Comparison of ENCODE assay signal across 21 cellular contexts in the genomic region with DNA sequence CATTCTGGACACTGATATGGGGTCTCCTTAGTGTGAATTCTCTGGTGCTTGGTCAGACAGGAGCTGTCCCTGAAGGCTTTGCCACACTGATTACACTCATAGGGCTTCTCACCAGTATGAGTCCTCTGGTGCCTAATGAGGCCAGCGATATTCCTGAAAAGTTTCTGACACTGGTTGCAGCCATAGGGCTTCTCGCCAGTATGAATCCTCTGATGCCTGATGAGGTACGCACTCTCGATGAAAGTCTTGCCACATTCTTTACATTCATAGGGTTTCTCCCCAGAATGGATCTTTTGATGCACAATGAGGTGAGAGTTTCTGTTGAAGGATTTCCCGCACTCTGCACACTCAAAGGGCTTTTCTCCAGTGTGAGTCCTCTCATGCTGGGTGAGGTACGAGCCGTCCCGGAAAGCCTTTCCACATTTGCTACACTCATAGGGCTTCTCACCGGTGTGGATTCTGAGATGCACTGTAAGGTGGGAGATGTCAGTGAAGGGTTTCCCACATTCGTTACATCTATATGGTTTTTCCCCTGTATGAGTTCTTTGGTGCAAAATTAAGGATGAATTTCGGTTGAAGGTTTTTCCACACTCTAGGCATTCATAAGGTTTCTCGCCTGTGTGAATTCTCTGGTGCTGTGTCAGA. TPM values are rescaled to one million over a fixed set of nuclear protein-coding genes. Genes with fewer than 3 reads are reported as not detected.
DNase-seq lines count a peak whose midpoint lies in the region; ATAC-seq and TF ChIP-seq lines count a peak whose summit lies in the region.
"Had no signal": no experiment of that assay in that cellular context is flagged by ENCODE, and none has a peak within 500 bp of the region (broad histone marks: within the 10 kb centered on the region; RNA-seq: fewer than 3 reads in every experiment).

No MANE protein-coding gene starts in this region.

- H3K9me3 ChIP-seq in OCI-LY7 (ENCODE audit: low read length) (peaks cover 23% of the 10 kb centered on the region), smooth muscle cell (replicated peaks; ENCODE audit: low read depth) (peaks cover 70% of the 10 kb centered on the region)

- WGBS in smooth muscle cell (ENCODE audit: low lambda C conversion rate) = 99% methylated on average over 12 of the region's 12 CpGs

- TF ChIP-seq CTCF in OCI-LY7 (conservative IDR thresholded peaks at IDR 0.05; ENCODE audit: low read length) = no peak
- TF ChIP-seq CTCF in smooth muscle cell (IDR thresholded peaks at IDR 0.05; ENCODE audit: borderline replicate concordance, insufficient read depth, poor library complexity, severe bottlenecking) = no peak

- no peak for TF ChIP-seq POLR2A in erythroblast (IDR thresholded peaks at IDR 0.05; ENCODE audit: low read length)

- peak; percentile 34 for DNase-seq in DMS 273 (lab: John Stamatoyannopoulos, UW; ENCODE audit: unreplicated experiment)
- no peak for DNase-seq in DMS 273 treated with DMSO at 0.1 percent for 48 hours (lab: John Stamatoyannopoulos, UW)
- no peak for DNase-seq in OCI-LY7 (ENCODE audit: low spot score)
- peak; percentile 13 to 30 for DNase-seq in erythroblast (lab: John Stamatoyannopoulos, UW)
- DNase-seq in smooth muscle cell (lab: John Stamatoyannopoulos, UW; ENCODE audit: unreplicated experiment) = no peak
- DNase-seq in effector memory CD8-positive, alpha-beta T cell = no peak
- no peak for DNase-seq in SKM-1 (lab: John Stamatoyannopoulos, UW; ENCODE audit: unreplicated experiment)
- DNase-seq in kidney glomerular epithelial cell (lab: John Stamatoyannopoulos, UW) = no peak
- DNase-seq: activated CD4-positive, alpha-beta T cell treated with anti-CD3 and anti-CD28 coated beads for 36 hours; activated effector memory CD4-positive, alpha-beta T cell treated with Interleukin-2 at 50 U/mL for 16 hours; cerebellar nuclear complex; foreskin fibroblast; natural killer cell; NCI-H2029; NCI-H510A treated with DMSO at 0.1 percent for 48 hours; posterior cingulate gyrus had no signal

- no peak overlapping the region for H2AFZ ChIP-seq in OCI-LY7 (ENCODE audit: low read length)
- H2AFZ ChIP-seq in smooth muscle cell (ENCODE audit: low read depth) = no peak overlapping the region

- no peak overlapping the region for H3K4me3 ChIP-seq in OCI-LY7 (ENCODE audit: low read depth, low read length, poor library complexity, severe bottlenecking)
- H3K4me3 ChIP-seq in smooth muscle cell = peak overlapping the region; percentile 17
- H3K4me3 ChIP-seq: SJSA1, tibial nerve had no signal

- peaks cover 10% of the 10 kb centered on the region for H3K36me3 ChIP-seq in OCI-LY7 (ENCODE audit: insufficient read depth, low read length)
- peaks cover 60% of the 10 kb centered on the region for H3K36me3 ChIP-seq in smooth muscle cell (ENCODE audit: low read depth)

- H3K79me2 ChIP-seq in OCI-LY7 (ENCODE audit: insufficient read depth, low read depth, low read length) (no peaks in the 10 kb centered on the region), smooth muscle cell (ENCODE audit: low read depth) (no peaks in the 10 kb centered on the region)

- H3K4me2 ChIP-seq in OCI-LY7 (ENCODE audit: low read length) (no peak overlapping the region), smooth muscle cell (no peak overlapping the region)

- H3K4me1 Mint-ChIP-seq in effector memory CD8-positive, alpha-beta T cell (ENCODE audit: low read depth in 2 of 2) = no peaks in the 10 kb centered on the region
- H3K4me1 Mint-ChIP-seq: activated CD4-positive, alpha-beta T cell treated with anti-CD3 and anti-CD28 coated beads for 36 hours; natural killer cell had no signal

- CTCF ChIA-PET in OCI-LY7 (lab: Charles Lee; ENCODE audit: unreplicated experiment) = no interaction called here

- H3K4me3 Mint-ChIP-seq in effector memory CD8-positive, alpha-beta T cell = no peak overlapping the region
- H3K4me3 Mint-ChIP-seq: activated CD4-positive, alpha-beta T cell treated with anti-CD3 and anti-CD28 coated beads for 36 hours; natural killer cell had no signal

- no peaks in the 10 kb centered on the region for H4K20me1 ChIP-seq in OCI-LY7 (ENCODE audit: insufficient read depth, low read length)
- no peaks in the 10 kb centered on the region for H4K20me1 ChIP-seq in smooth muscle cell (ENCODE audit: low read depth)

- H3K4me1 ChIP-seq in OCI-LY7 (ENCODE audit: insufficient read depth, low read length, poor library complexity, severe bottlenecking) = no peaks in the 10 kb centered on the region
- H3K4me1 ChIP-seq in smooth muscle cell (ENCODE audit: low read depth) = no peaks in the 10 kb centered on the region
- H3K4me1 ChIP-seq: SJSA1, tibial nerve had no signal

- intact Hi-C loops in OCI-LY7 (cut with micrococcal nuclease; ENCODE audit: unreplicated experiment) = no loop called here

- H3K27ac Mint-ChIP-seq in effector memory CD8-positive, alpha-beta T cell = no peak overlapping the region
- H3K27ac Mint-ChIP-seq: activated CD4-positive, alpha-beta T cell treated with anti-CD3 and anti-CD28 coated beads for 36 hours; natural killer cell had no signal

- H3K27ac ChIP-seq in OCI-LY7 (ENCODE audit: low read depth, low read length, poor library complexity, severe bottlenecking) (no peak overlapping the region), smooth muscle cell (ENCODE audit: low read depth) (no peak overlapping the region)
- H3K27ac ChIP-seq: 22Rv1, C4-2B, SJSA1, tibial nerve had no signal

- ATAC-seq in effector memory CD8-positive, alpha-beta T cell (replicated peaks) = no peak
- ATAC-seq: activated CD4-positive, alpha-beta T cell treated with anti-CD3 and anti-CD28 coated beads for 36 hours; natural killer cell had no signal

- H3K36me3 Mint-ChIP-seq in effector memory CD8-positive, alpha-beta T cell (ENCODE audit: insufficient read depth) = peaks cover 39% of the 10 kb centered on the region

- POLR2A ChIA-PET in OCI-LY7 (lab: Charles Lee) = no interaction called here

- peaks cover 14 to 22% of the 10 kb centered on the region in 2 donors for H3K9me3 Mint-ChIP-seq in effector memory CD8-positive, alpha-beta T cell

- no peaks in the 10 kb centered on the region for H3F3A ChIP-seq in smooth muscle cell (ENCODE audit: low read depth)

- H3K9ac ChIP-seq in smooth muscle cell (ENCODE audit: low read depth) = no peak overlapping the region

- no peaks in the 10 kb centered on the region for H3K27me3 Mint-ChIP-seq in effector memory CD8-positive, alpha-beta T cell
- H3K27me3 Mint-ChIP-seq: activated CD4-positive, alpha-beta T cell treated with anti-CD3 and anti-CD28 coated beads for 36 hours had no signal

- H3K27me3 ChIP-seq in smooth muscle cell (ENCODE audit: low read depth) = no peaks in the 10 kb centered on the region
- H3K27me3 ChIP-seq: SJSA1, tibial nerve had no signal

- BruUV-seq in OCI-LY7 (replicated peaks; lab: Mats Ljungman, UMichigan) = TSS peak; percentile 42

- H3K9me2 ChIP-seq in OCI-LY7 (ENCODE audit: insufficient read depth, low read length) = no peaks in the 10 kb centered on the region

RNA-seq across cellular contexts. Expression of gene ZNF329, which starts 22.4 kb away (rescaled TPM):
- total RNA-seq in OCI-LY7 (2014; rRNA removed; shearing (Covaris generic)) = 3.1 and 3.2 TPM in 2 replicates
- total RNA-seq in OCI-LY7 (2022) = 3.1 and 3.4 TPM in 2 replicates
- 14.3 and 22.3 TPM in 2 replicates for total RNA-seq in smooth muscle cell
- polyA plus RNA-seq in smooth muscle cell = 2.3 and 4.4 TPM in 2 replicates

RNA-seq across cellular contexts. Expression of gene ZSCAN18, which starts 30.1 kb away (rescaled TPM):
- not detected in 2 replicates for total RNA-seq in OCI-LY7 (2014; rRNA removed; shearing (Covaris generic))
- total RNA-seq in OCI-LY7 (2022) = not detected in 2 replicates
- total RNA-seq in smooth muscle cell = 32.9 and 34.6 TPM in 2 replicates
- 54.6 and 66.5 TPM in 2 replicates for polyA plus RNA-seq in smooth muscle cell
- total RNA-seq: MCF 10A had no signal

RNA-seq across cellular contexts. Expression of gene ZNF274, which starts 54.7 kb away (rescaled TPM):
- total RNA-seq in OCI-LY7 (2014; rRNA removed; shearing (Covaris generic)) = 36.4 and 68.3 TPM in 2 replicates
- total RNA-seq in OCI-LY7 (2022) (36.2 and 42.4 TPM in 2 replicates), smooth muscle cell (23.8 and 29.2 TPM in 2 replicates)
- 27.2 and 29.5 TPM in 2 replicates for polyA plus RNA-seq in smooth muscle cell

Comparison
In these comparisons a context has a peak if more than half of its experiments do, and no peak if none do; other contexts are left out.
1. DNase-seq: peak in DMS 273 (single experiment) and erythroblast (2 of 2); none in DMS 273 treated with DMSO at 0.1 percent for 48 hours (single experiment), OCI-LY7 (single experiment), smooth muscle cell (single experiment), effector memory CD8-positive, alpha-beta T cell (0 of 3), SKM-1 (single experiment) and kidney glomerular epithelial cell (single experiment).
2. RNA of gene ZSCAN18, which starts 30.1 kb away (total RNA-seq): 32.9 to 34.6 TPM in smooth muscle cell; not detected in OCI-LY7; every median in the first group is over 10 times any median in the second.